Comparison of ENCODE assay signal across 24 cellular contexts in the genomic region with DNA sequence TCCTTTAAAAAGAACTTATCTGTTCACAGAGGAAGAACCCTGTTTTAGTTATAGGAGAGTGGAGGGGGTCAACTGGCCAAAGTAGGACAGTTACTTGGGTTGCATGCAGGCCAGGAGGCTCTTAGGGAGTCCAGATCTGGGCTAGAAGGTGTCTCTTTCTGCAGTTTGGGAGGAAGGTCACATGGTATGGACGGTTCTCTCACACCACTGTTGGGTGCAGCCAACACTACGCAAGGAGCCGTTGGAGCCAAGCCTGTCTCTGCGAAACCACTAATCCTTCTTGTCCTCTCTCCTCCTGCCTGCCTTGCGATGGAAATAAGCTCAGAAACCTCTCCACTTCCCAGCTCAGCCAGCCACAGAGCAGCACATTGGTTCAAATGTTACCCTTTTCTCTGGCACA.
"Had no signal": no experiment of that assay in that cellular context is flagged by ENCODE, and none has a peak within 500 bp of the region (broad histone marks: within the 10 kb centered on the region; RNA-seq: fewer than 3 reads in every experiment).

No MANE protein-coding gene starts in this region.

- ATAC-seq: activated CD8-positive, alpha-beta T cell treated with anti-CD3 and anti-CD28 coated beads, Interleukin-2, amount 10 ng/mL, durations not matched to agents 7 days and 5 days; activated T-helper 17 cell treated with anti-CD3 and anti-CD28 coated beads, Interleukin-2, amount 50 U/mL, for 72 hours; left cardiac atrium; left ventricle myocardium superior; mucosa of descending colon; natural killer cell treated with Interleukin-12 subunit alpha and Interleukin-12 subunit beta and Interleukin-15 and Interleukin-18, amount 100 ng/mL, for 72 hours; right lobe of liver had no signal

- H3K4me3 Mint-ChIP-seq: activated CD8-positive, alpha-beta T cell treated with anti-CD3 and anti-CD28 coated beads, Interleukin-2, amount 10 ng/mL, durations not matched to agents 7 days and 5 days; activated T-helper 17 cell treated with anti-CD3 and anti-CD28 coated beads, Interleukin-2, amount 50 U/mL, for 72 hours; central memory CD8-positive, alpha-beta T cell; natural killer cell treated with Interleukin-12 subunit alpha and Interleukin-12 subunit beta and Interleukin-15 and Interleukin-18, amount 100 ng/mL, for 72 hours; stimulated activated naive CD8-positive, alpha-beta T cell treated with anti-CD3 and anti-CD28 coated beads, Interleukin-15, Interleukin-2, amounts not matched to agents 100 ng/mL and 50 ng/mL, for 24 hours had no signal

- DNase-seq: activated CD4-positive, alpha-beta T cell treated with anti-CD3 and anti-CD28 coated beads for 1 hour; activated CD8-positive, alpha-beta T cell treated with anti-CD3 and anti-CD28 coated beads, Interleukin-2, amount 10 ng/mL, durations not matched to agents 7 days and 5 days; activated naive CD4-positive, alpha-beta T cell; activated T-cell treated with anti-CD3 and anti-CD28 coated beads, Interleukin-2, amount 50 U/mL, for 1 hour; effector memory CD4-positive, alpha-beta T cell; foreskin fibroblast; hippocampal formation; left cardiac atrium; left ventricle myocardium superior; mucosa of descending colon; ovary; right lobe of liver; stimulated activated CD4-positive, alpha-beta T cell treated with anti-CD3 and anti-CD28 coated beads, Interleukin-12 subunit alpha, Interleukin-12 subunit beta, amount 100 ng/mL, for 4 hours; stimulated activated CD4-positive, alpha-beta T cell treated with anti-CD3 and anti-CD28 coated beads, Interleukin-4, amount 100 ng/mL, for 1 hour; T1000; upper lobe of left lung had no signal

- H3K9me3 ChIP-seq: breast epithelium, mucosa of descending colon, neutrophil, ovary, right lobe of liver, upper lobe of left lung had no signal

- H3K27me3 Mint-ChIP-seq: stimulated activated naive CD8-positive, alpha-beta T cell treated with anti-CD3 and anti-CD28 coated beads, Interleukin-15, Interleukin-2, amounts not matched to agents 100 ng/mL and 50 ng/mL, for 24 hours had no signal

- H3K27me3 ChIP-seq: ovary, right lobe of liver, upper lobe of left lung had no signal

- H3K9me3 Mint-ChIP-seq: activated T-helper 17 cell treated with anti-CD3 and anti-CD28 coated beads, Interleukin-2, amount 50 U/mL, for 72 hours; central memory CD8-positive, alpha-beta T cell; natural killer cell treated with Interleukin-12 subunit alpha and Interleukin-12 subunit beta and Interleukin-15 and Interleukin-18, amount 100 ng/mL, for 72 hours had no signal

- H3K4me1 ChIP-seq: breast epithelium, right lobe of liver, upper lobe of left lung had no signal

- H3K36me3 ChIP-seq: breast epithelium, neutrophil, ovary, right lobe of liver, upper lobe of left lung had no signal

- H3K36me3 Mint-ChIP-seq: natural killer cell treated with Interleukin-12 subunit alpha and Interleukin-12 subunit beta and Interleukin-15 and Interleukin-18, amount 100 ng/mL, for 72 hours had no signal

- H3K27ac ChIP-seq: breast epithelium, neutrophil, ovary, right lobe of liver, upper lobe of left lung had no signal

- H3K4me3 ChIP-seq: breast epithelium, mucosa of descending colon, ovary, right lobe of liver, upper lobe of left lung had no signal

- H3K27ac Mint-ChIP-seq: activated CD8-positive, alpha-beta T cell treated with anti-CD3 and anti-CD28 coated beads, Interleukin-2, amount 10 ng/mL, durations not matched to agents 7 days and 5 days; activated naive CD4-positive, alpha-beta T cell treated with anti-CD3 and anti-CD28 coated beads, Interleukin-2, amount 50 U/mL, for 72 hours; activated T-helper 17 cell treated with anti-CD3 and anti-CD28 coated beads, Interleukin-2, amount 50 U/mL, for 72 hours; natural killer cell treated with Interleukin-12 subunit alpha and Interleukin-12 subunit beta and Interleukin-15 and Interleukin-18, amount 100 ng/mL, for 72 hours; progenitor cell of endocrine pancreas; stimulated activated naive CD8-positive, alpha-beta T cell treated with anti-CD3 and anti-CD28 coated beads, Interleukin-15, Interleukin-2, amounts not matched to agents 100 ng/mL and 50 ng/mL, for 24 hours had no signal
